1 cellular context compared by ENCODE assay signal in genomic region chr2:105379741-105380186, GRCh38.
A peak's percentile ranks its signal among the peaks of the same experiment; 100 is the strongest.
TF ChIP-seq lines count a peak whose summit lies in the region.

No MANE protein-coding gene starts in this region.

TF ChIP-seq in endothelial cell of umbilical vein, 7 proteins besides CTCF, POLR2A, EP300 and RAD21:
- peak; percentile 21 for TF ChIP-seq JUN (IDR thresholded peaks at IDR 0.05; ENCODE audit: borderline replicate concordance, insufficient read depth, insufficient read length, low read depth)
- TF ChIP-seq GATA2 (IDR thresholded peaks at IDR 0.05; ENCODE audit: insufficient read depth, insufficient read length, low read depth, low read length): peak; percentile 67
- no peak for TF ChIP-seq MAX (IDR thresholded peaks at IDR 0.05; ENCODE audit: insufficient read depth, insufficient read length)
- peak; percentile 13 for TF ChIP-seq FOS (IDR thresholded peaks at IDR 0.05; ENCODE audit: borderline replicate concordance, insufficient read depth, low read length)
